ENCODE assay signal across 1 cellular context in genomic region chr4:159102623-159103405, GRCh38.
TF ChIP-seq lines count a peak whose summit lies in the region.

Gene RAPGEF2 (plus strand): TSS chr4:159103079. CDS start chr4:159104163, 1,084 bp downstream.

TF ChIP-seq in GM12878, 131 proteins besides CTCF, POLR2A, EP300 and RAD21 (continued from another document and continues in another):
- TF ChIP-seq, protein P1, sequence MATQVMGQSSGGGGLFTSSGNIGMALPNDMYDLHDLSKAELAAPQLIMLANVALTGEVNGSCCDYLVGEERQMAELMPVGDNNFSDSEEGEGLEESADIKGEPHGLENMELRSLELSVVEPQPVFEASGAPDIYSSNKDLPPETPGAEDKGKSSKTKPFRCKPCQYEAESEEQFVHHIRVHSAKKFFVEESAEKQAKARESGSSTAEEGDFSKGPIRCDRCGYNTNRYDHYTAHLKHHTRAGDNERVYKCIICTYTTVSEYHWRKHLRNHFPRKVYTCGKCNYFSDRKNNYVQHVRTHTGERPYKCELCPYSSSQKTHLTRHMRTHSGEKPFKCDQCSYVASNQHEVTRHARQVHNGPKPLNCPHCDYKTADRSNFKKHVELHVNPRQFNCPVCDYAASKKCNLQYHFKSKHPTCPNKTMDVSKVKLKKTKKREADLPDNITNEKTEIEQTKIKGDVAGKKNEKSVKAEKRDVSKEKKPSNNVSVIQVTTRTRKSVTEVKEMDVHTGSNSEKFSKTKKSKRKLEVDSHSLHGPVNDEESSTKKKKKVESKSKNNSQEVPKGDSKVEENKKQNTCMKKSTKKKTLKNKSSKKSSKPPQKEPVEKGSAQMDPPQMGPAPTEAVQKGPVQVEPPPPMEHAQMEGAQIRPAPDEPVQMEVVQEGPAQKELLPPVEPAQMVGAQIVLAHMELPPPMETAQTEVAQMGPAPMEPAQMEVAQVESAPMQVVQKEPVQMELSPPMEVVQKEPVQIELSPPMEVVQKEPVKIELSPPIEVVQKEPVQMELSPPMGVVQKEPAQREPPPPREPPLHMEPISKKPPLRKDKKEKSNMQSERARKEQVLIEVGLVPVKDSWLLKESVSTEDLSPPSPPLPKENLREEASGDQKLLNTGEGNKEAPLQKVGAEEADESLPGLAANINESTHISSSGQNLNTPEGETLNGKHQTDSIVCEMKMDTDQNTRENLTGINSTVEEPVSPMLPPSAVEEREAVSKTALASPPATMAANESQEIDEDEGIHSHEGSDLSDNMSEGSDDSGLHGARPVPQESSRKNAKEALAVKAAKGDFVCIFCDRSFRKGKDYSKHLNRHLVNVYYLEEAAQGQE (IDR thresholded peaks at IDR 0.05; ENCODE audit: low read depth, low read length), result no peak
- TF ChIP-seq RBBP5 (conservative IDR thresholded peaks at IDR 0.05) (no peak), HDAC2 (IDR thresholded peaks at IDR 0.05) (no peak), POLR2AphosphoS5 (IDR thresholded peaks at IDR 0.05; ENCODE audit: low read length) (peak; percentile 76; the same call in 1 of the 2 replicates), SREBF2 (IDR thresholded peaks at IDR 0.05; ENCODE audit: low read length) (no peak), ZNF687 (IDR thresholded peaks at IDR 0.05) (no peak), CHD4 (IDR thresholded peaks at IDR 0.05) (no peak), GABPA (IDR thresholded peaks at IDR 0.05; ENCODE audit: low read depth) (no peak), BCL11A (IDR thresholded peaks at IDR 0.05; ENCODE audit: low read depth, low read length) (no peak), MTA3 (IDR thresholded peaks at IDR 0.05; ENCODE audit: borderline replicate concordance, low read length) (no peak), RUNX3 (IDR thresholded peaks at IDR 0.05; ENCODE audit: low read length) (peak; percentile 3; the same call in 1 of the 2 replicates), SREBF1 (IDR thresholded peaks at IDR 0.05; ENCODE audit: low read length) (no peak), RAD51 (IDR thresholded peaks at IDR 0.05) (no peak), CEBPB (IDR thresholded peaks at IDR 0.05; ENCODE audit: borderline replicate concordance in 1 of 2, low read depth in 2 of 2, low read length in 2 of 2) (no peak), SUZ12 (IDR thresholded peaks at IDR 0.05; ENCODE audit: unreplicated experiment) (no peak), ETV6 (conservative IDR thresholded peaks at IDR 0.05 in 1 of 2, IDR thresholded peaks at IDR 0.05 in 1 of 2; ENCODE audit: borderline replicate concordance in 1 of 2, low read depth in 1 of 2) (no peak), ZSCAN29 (IDR thresholded peaks at IDR 0.05) (no peak), TBL1XR1 (IDR thresholded peaks at IDR 0.05; ENCODE audit: low read depth, low read length) (no peak), EZH2 (IDR thresholded peaks at IDR 0.05; ENCODE audit: borderline replicate concordance, control insufficient read depth, low read depth, low read length) (no peak), JUNB (IDR thresholded peaks at IDR 0.05) (no peak), MTA2 (IDR thresholded peaks at IDR 0.05; ENCODE audit: low read depth) (no peak), NR2C1 (IDR thresholded peaks at IDR 0.05) (no peak), CHD2 (IDR thresholded peaks at IDR 0.05; ENCODE audit: borderline replicate concordance, low read depth, low read length) (peak; percentile 59), HDGF (IDR thresholded peaks at IDR 0.05) (no peak), KLF5 (IDR thresholded peaks at IDR 0.05; ENCODE audit: partially characterized antibody) (no peak), SIN3A (IDR thresholded peaks at IDR 0.05; ENCODE audit: low read depth, low read length) (peak; percentile 42), SIX5 (IDR thresholded peaks at IDR 0.05; ENCODE audit: low read depth, low read length, severe bottlenecking) (no peak), ZNF207 (IDR thresholded peaks at IDR 0.05; ENCODE audit: borderline replicate concordance) (peak; percentile 65; the same call in 1 of the 2 replicates), SUPT20H (IDR thresholded peaks at IDR 0.05; ENCODE audit: borderline replicate concordance, control insufficient read depth, low read depth, low read length) (no peak), EGR1 (IDR thresholded peaks at IDR 0.05; ENCODE audit: borderline replicate concordance in 1 of 2, low read depth in 2 of 2, low read length in 2 of 2) (0 out of 3 replicates have a peak, but pooled peaks of 1 of the 2 experiments have one; percentile 60), ZNF274 (IDR thresholded peaks at IDR 0.05; ENCODE audit: insufficient read depth, insufficient read length) (no peak), CREM (IDR thresholded peaks at IDR 0.05; ENCODE audit: low read depth) (peak; percentile 73)
- TF ChIP-seq, protein P2, sequence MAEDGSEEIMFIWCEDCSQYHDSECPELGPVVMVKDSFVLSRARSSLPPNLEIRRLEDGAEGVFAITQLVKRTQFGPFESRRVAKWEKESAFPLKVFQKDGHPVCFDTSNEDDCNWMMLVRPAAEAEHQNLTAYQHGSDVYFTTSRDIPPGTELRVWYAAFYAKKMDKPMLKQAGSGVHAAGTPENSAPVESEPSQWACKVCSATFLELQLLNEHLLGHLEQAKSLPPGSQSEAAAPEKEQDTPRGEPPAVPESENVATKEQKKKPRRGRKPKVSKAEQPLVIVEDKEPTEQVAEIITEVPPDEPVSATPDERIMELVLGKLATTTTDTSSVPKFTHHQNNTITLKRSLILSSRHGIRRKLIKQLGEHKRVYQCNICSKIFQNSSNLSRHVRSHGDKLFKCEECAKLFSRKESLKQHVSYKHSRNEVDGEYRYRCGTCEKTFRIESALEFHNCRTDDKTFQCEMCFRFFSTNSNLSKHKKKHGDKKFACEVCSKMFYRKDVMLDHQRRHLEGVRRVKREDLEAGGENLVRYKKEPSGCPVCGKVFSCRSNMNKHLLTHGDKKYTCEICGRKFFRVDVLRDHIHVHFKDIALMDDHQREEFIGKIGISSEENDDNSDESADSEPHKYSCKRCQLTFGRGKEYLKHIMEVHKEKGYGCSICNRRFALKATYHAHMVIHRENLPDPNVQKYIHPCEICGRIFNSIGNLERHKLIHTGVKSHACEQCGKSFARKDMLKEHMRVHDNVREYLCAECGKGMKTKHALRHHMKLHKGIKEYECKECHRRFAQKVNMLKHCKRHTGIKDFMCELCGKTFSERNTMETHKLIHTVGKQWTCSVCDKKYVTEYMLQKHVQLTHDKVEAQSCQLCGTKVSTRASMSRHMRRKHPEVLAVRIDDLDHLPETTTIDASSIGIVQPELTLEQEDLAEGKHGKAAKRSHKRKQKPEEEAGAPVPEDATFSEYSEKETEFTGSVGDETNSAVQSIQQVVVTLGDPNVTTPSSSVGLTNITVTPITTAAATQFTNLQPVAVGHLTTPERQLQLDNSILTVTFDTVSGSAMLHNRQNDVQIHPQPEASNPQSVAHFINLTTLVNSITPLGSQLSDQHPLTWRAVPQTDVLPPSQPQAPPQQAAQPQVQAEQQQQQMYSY (CRISPR knock-in tag; IDR thresholded peaks at IDR 0.05), result no peak
- TF ChIP-seq, protein P3, sequence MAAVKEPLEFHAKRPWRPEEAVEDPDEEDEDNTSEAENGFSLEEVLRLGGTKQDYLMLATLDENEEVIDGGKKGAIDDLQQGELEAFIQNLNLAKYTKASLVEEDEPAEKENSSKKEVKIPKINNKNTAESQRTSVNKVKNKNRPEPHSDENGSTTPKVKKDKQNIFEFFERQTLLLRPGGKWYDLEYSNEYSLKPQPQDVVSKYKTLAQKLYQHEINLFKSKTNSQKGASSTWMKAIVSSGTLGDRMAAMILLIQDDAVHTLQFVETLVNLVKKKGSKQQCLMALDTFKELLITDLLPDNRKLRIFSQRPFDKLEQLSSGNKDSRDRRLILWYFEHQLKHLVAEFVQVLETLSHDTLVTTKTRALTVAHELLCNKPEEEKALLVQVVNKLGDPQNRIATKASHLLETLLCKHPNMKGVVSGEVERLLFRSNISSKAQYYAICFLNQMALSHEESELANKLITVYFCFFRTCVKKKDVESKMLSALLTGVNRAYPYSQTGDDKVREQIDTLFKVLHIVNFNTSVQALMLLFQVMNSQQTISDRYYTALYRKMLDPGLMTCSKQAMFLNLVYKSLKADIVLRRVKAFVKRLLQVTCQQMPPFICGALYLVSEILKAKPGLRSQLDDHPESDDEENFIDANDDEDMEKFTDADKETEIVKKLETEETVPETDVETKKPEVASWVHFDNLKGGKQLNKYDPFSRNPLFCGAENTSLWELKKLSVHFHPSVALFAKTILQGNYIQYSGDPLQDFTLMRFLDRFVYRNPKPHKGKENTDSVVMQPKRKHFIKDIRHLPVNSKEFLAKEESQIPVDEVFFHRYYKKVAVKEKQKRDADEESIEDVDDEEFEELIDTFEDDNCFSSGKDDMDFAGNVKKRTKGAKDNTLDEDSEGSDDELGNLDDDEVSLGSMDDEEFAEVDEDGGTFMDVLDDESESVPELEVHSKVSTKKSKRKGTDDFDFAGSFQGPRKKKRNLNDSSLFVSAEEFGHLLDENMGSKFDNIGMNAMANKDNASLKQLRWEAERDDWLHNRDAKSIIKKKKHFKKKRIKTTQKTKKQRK (IDR thresholded peaks at IDR 0.05; ENCODE audit: low read depth, low read length), result no peak
- TF ChIP-seq, protein P4, sequence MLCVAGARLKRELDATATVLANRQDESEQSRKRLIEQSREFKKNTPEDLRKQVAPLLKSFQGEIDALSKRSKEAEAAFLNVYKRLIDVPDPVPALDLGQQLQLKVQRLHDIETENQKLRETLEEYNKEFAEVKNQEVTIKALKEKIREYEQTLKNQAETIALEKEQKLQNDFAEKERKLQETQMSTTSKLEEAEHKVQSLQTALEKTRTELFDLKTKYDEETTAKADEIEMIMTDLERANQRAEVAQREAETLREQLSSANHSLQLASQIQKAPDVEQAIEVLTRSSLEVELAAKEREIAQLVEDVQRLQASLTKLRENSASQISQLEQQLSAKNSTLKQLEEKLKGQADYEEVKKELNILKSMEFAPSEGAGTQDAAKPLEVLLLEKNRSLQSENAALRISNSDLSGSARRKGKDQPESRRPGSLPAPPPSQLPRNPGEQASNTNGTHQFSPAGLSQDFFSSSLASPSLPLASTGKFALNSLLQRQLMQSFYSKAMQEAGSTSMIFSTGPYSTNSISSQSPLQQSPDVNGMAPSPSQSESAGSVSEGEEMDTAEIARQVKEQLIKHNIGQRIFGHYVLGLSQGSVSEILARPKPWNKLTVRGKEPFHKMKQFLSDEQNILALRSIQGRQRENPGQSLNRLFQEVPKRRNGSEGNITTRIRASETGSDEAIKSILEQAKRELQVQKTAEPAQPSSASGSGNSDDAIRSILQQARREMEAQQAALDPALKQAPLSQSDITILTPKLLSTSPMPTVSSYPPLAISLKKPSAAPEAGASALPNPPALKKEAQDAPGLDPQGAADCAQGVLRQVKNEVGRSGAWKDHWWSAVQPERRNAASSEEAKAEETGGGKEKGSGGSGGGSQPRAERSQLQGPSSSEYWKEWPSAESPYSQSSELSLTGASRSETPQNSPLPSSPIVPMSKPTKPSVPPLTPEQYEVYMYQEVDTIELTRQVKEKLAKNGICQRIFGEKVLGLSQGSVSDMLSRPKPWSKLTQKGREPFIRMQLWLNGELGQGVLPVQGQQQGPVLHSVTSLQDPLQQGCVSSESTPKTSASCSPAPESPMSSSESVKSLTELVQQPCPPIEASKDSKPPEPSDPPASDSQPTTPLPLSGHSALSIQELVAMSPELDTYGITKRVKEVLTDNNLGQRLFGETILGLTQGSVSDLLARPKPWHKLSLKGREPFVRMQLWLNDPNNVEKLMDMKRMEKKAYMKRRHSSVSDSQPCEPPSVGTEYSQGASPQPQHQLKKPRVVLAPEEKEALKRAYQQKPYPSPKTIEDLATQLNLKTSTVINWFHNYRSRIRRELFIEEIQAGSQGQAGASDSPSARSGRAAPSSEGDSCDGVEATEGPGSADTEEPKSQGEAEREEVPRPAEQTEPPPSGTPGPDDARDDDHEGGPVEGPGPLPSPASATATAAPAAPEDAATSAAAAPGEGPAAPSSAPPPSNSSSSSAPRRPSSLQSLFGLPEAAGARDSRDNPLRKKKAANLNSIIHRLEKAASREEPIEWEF (IDR thresholded peaks at IDR 0.05; ENCODE audit: insufficient replicate concordance, low read depth, low read length), result no peak
- TF ChIP-seq, protein P5, sequence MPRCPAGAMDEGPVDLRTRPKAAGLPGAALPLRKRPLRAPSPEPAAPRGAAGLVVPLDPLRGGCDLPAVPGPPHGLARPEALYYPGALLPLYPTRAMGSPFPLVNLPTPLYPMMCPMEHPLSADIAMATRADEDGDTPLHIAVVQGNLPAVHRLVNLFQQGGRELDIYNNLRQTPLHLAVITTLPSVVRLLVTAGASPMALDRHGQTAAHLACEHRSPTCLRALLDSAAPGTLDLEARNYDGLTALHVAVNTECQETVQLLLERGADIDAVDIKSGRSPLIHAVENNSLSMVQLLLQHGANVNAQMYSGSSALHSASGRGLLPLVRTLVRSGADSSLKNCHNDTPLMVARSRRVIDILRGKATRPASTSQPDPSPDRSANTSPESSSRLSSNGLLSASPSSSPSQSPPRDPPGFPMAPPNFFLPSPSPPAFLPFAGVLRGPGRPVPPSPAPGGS (IDR thresholded peaks at IDR 0.05; ENCODE audit: borderline replicate concordance, insufficient read depth, low read depth, low read length, poor library complexity, severe bottlenecking), result no peak
- TF ChIP-seq, protein P6, sequence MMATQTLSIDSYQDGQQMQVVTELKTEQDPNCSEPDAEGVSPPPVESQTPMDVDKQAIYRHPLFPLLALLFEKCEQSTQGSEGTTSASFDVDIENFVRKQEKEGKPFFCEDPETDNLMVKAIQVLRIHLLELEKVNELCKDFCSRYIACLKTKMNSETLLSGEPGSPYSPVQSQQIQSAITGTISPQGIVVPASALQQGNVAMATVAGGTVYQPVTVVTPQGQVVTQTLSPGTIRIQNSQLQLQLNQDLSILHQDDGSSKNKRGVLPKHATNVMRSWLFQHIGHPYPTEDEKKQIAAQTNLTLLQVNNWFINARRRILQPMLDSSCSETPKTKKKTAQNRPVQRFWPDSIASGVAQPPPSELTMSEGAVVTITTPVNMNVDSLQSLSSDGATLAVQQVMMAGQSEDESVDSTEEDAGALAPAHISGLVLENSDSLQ (IDR thresholded peaks at IDR 0.05), result peak; percentile 98
